In the genomic region with DNA sequence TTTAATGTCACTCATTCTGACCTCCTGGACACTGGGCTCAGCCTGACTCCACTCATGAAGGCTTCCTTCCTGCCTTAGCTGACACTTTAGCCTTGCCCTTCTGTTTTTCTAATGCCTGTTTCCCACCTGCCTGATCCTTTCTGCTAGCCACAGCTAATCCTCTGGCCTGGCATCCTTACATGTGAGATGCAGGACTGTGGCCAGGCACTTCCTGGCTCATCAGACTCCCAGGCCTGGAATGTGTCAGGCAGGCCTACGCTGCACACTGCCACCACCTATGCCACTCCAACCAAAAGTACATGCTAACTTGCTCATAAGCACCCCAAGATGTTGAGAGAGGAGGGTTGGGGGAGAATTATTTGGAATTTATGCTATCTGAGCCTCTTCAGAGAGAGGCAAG, we compare ENCODE assay signal across 31 cellular contexts.
"Had no signal": no experiment of that assay in that cellular context is flagged by ENCODE, and none has a peak within 500 bp of the region (broad histone marks: within the 10 kb centered on the region; RNA-seq: fewer than 3 reads in every experiment).

No MANE protein-coding gene starts in this region.

- H3K36me3 ChIP-seq: breast epithelium, MG63, SJCRH30 had no signal

- H3K9me3 ChIP-seq: body of pancreas, breast epithelium, MG63, SJCRH30 had no signal

- H3K4me2 ChIP-seq: PC-9 had no signal

- H3K27me3 ChIP-seq: body of pancreas, MG63, SJCRH30 had no signal

- FAIRE-seq: RCC 7860 had no signal

- ATAC-seq: activated CD8-positive, alpha-beta T cell treated with anti-CD3 and anti-CD28 coated beads for 36 hours; body of pancreas had no signal

- H3K4me1 ChIP-seq: body of pancreas, breast epithelium had no signal

- H3K4me3 ChIP-seq: body of pancreas, breast epithelium, MG63, PC-9, SJCRH30, SK-N-MC had no signal

- H2AFZ ChIP-seq: PC-9 had no signal

- H3K27ac ChIP-seq: body of pancreas, breast epithelium, PC-9, RWPE1, SJCRH30, SK-N-MC had no signal

- DNase-seq: activated CD4-positive, alpha-beta T cell treated with anti-CD3 and anti-CD28 coated beads, Interleukin-2, amount 10 ng/mL, durations not matched to agents 24 days and 14 days; activated CD4-positive, alpha-beta T cell treated with anti-CD3 and anti-CD28 coated beads, Interleukin-2, amount 50 U/mL, for 4 hours; activated CD8-positive, alpha-beta T cell treated with anti-CD3 and anti-CD28 coated beads for 36 hours; activated gamma-delta T cell; activated naive CD4-positive, alpha-beta T cell treated with Interleukin-2 at 50 U/mL for 16 hours; activated naive CD8-positive, alpha-beta T cell treated with anti-CD3 and anti-CD28 coated beads, Interleukin-2, amount 10 ng/mL, durations not matched to agents 7 days and 5 days; activated T-cell treated with anti-CD3 and anti-CD28 coated beads, Interleukin-2, amount 50 U/mL, for 24 hours; amygdala; Kasumi-1; KG1; MG63; NCI-H1048; NCI-H1105 treated with DMSO at 0.1 percent for 48 hours; NCI-H1436; NCI-H1694; NCI-H1930; NCI-H2081 treated with DMSO at 0.1 percent for 48 hours; NCI-H226; NCI-H446 treated with DMSO at 0.1 percent for 48 hours; NCI-H524; NCI-H69; NK-92 treated with Interleukin-12 subunit alpha and Interleukin-12 subunit beta, amount 100 ng/mL, for 24 hours; PC-9; SHP77; T1000 had no signal
